Comparison of ENCODE assay signal across 8 cellular contexts in genomic region chr1:28260803-28261174, GRCh38. TPM values are rescaled to one million over a fixed set of nuclear protein-coding genes. Genes with fewer than 3 reads are reported as not detected.
DNase-seq lines count a peak whose midpoint lies in the region; ATAC-seq, FAIRE-seq and TF ChIP-seq lines count a peak whose summit lies in the region.

No MANE protein-coding gene starts in this region.

- no CpG with 5 or more reads among the region's 7 CpGs for WGBS in neuronal stem cell (ENCODE audit: extremely low coverage in 2 of 2, insufficient read length in 2 of 2, insufficient replicate concordance in 1 of 2), 2 donors

- no peak overlapping the region for H2BK5ac ChIP-seq in neuronal stem cell (ENCODE audit: low read length)

- H3K27me3 ChIP-seq in OCI-LY3 (ENCODE audit: low read depth, low read length) (no peaks in the 10 kb centered on the region), endothelial cell of umbilical vein (ENCODE audit: control insufficient read depth in 2 of 2, insufficient read depth in 2 of 2, low read length in 2 of 2) (peaks cover 0 to 3% of the 10 kb centered on the region in 2 experiments), neuronal stem cell (ENCODE audit: control insufficient read depth in 3 of 3, insufficient read depth in 3 of 3, low read depth in 1 of 3, low read length in 3 of 3) (peaks cover 0 to 5% (median 0%) of the 10 kb centered on the region in 3 experiments)

- POLR2A ChIA-PET in endothelial cell of umbilical vein (lab: Charles Lee), result interaction anchor here (2.1 kb wide), 1 partner anchor 12 kb away, joined by 13 read pairs; no protein-coding TSS in a partner anchor

- H3K9me3 ChIP-seq in OCI-LY3 (ENCODE audit: insufficient read depth, low read length) (no peaks in the 10 kb centered on the region), endothelial cell of umbilical vein (replicated peaks; ENCODE audit: control insufficient read depth, insufficient read depth, low read length) (no peaks in the 10 kb centered on the region), neuronal stem cell (replicated peaks in 1 of 2; ENCODE audit: control insufficient read depth in 2 of 2, insufficient read depth in 1 of 2, low read depth in 1 of 2, low read length in 2 of 2) (no peaks in the 10 kb centered on the region)

- H3K18ac ChIP-seq in neuronal stem cell (ENCODE audit: low read length), result no peak overlapping the region

- H3K9ac ChIP-seq in OCI-LY3 (ENCODE audit: low read length) (no peak overlapping the region), endothelial cell of umbilical vein (replicated peaks; ENCODE audit: extremely low read depth, insufficient read depth, low read length) (no peak overlapping the region), neuronal stem cell (ENCODE audit: low read depth, low read length, poor library complexity) (no peak overlapping the region)

- FAIRE-seq in endothelial cell of umbilical vein (lab: Jason Lieb, UNC), result no peak
- FAIRE-seq in GM12891 (lab: Jason Lieb, UNC), result no peak

- H3K23ac ChIP-seq in neuronal stem cell (ENCODE audit: low read depth, low read length, poor library complexity), result no peak overlapping the region

- dilution Hi-C loops in endothelial cell of umbilical vein (cut with MboI; ENCODE audit: extremely low pct_ligation_motif_present, low sequenced_read_pairs), result loop anchor here (25.0 kb wide), 1 partner anchor 352 kb away; no protein-coding TSS in a partner anchor

- H2BK15ac ChIP-seq in neuronal stem cell (ENCODE audit: low read length), result no peak overlapping the region

- TF ChIP-seq CTCF in C4-2B (conservative IDR thresholded peaks at IDR 0.05) (no peak), OCI-LY3 (IDR thresholded peaks at IDR 0.05; ENCODE audit: low read depth, low read length) (no peak), endothelial cell of umbilical vein (IDR thresholded peaks at IDR 0.05; ENCODE audit: extremely low read depth in 1 of 2, insufficient read depth in 1 of 2, low read depth in 1 of 2, low read length in 2 of 2) (no peak)

- H3K4me1 ChIP-seq in OCI-LY3 (ENCODE audit: low read length) (peaks cover 16% of the 10 kb centered on the region), endothelial cell of umbilical vein (ENCODE audit: control insufficient read depth, extremely low read depth, insufficient read depth, low read length) (peaks cover 12% of the 10 kb centered on the region), neuronal stem cell (ENCODE audit: control insufficient read depth in 2 of 2, insufficient read depth in 1 of 2, low read depth in 1 of 2, low read length in 2 of 2) (peaks cover 9 to 10% of the 10 kb centered on the region in 2 donors)

- TF ChIP-seq POLR2A in endothelial cell of umbilical vein (IDR thresholded peaks at IDR 0.05; ENCODE audit: low read depth, low read length) (no peak), GM12891 (IDR thresholded peaks at IDR 0.05; ENCODE audit: low read depth, low read length) (no peak)

- no peak for ATAC-seq in HG02870 (IDR thresholded peaks at IDR 0.05; ENCODE audit: unreplicated experiment)
- ATAC-seq in HG02623 (IDR thresholded peaks at IDR 0.05; ENCODE audit: unreplicated experiment), result no peak
- no peak for ATAC-seq in HG03039 (IDR thresholded peaks at IDR 0.05; ENCODE audit: unreplicated experiment)

- H3K79me2 ChIP-seq in OCI-LY3 (ENCODE audit: low read length), result peaks cover 19% of the 10 kb centered on the region
- H3K79me2 ChIP-seq in endothelial cell of umbilical vein (ENCODE audit: control insufficient read depth, insufficient read depth, low read length), result peaks cover 51% of the 10 kb centered on the region

- no peaks in the 10 kb centered on the region for H3K79me1 ChIP-seq in neuronal stem cell (ENCODE audit: low read depth, low read length)

- DNase-seq in endothelial cell of umbilical vein (ENCODE audit: low read depth, low spot score), result no peak
- DNase-seq in neuronal stem cell (ENCODE audit: low spot score), result no peak
- no peak for DNase-seq in GM12891 (ENCODE audit: insufficient read length, low spot score)

- no peak overlapping the region for H2BK120ac ChIP-seq in neuronal stem cell (ENCODE audit: low read depth, low read length)

- H3K36me3 ChIP-seq in OCI-LY3 (replicated peaks; ENCODE audit: low read depth, low read length) (no peaks in the 10 kb centered on the region), endothelial cell of umbilical vein (ENCODE audit: control insufficient read depth in 2 of 2, extremely low read depth in 1 of 2, insufficient read depth in 2 of 2, low read length in 2 of 2) (no peaks in the 10 kb centered on the region), neuronal stem cell (replicated peaks in 1 of 2; ENCODE audit: control insufficient read depth in 2 of 2, insufficient read depth in 2 of 2, low read length in 2 of 2) (no peaks in the 10 kb centered on the region)

- no peak overlapping the region for H3K4ac ChIP-seq in neuronal stem cell (ENCODE audit: low read length)

- intact Hi-C loops in endothelial cell of umbilical vein (cut with micrococcal nuclease), result no loop called here

- H2AK5ac ChIP-seq in neuronal stem cell (ENCODE audit: low read depth, low read length), result no peak overlapping the region

- H4K20me1 ChIP-seq in OCI-LY3 (ENCODE audit: insufficient read depth, low read length), result no peaks in the 10 kb centered on the region
- peaks cover 7% of the 10 kb centered on the region for H4K20me1 ChIP-seq in endothelial cell of umbilical vein (replicated peaks; ENCODE audit: control insufficient read depth, extremely low read depth, insufficient read depth, low read length)

- H3K4me2 ChIP-seq in OCI-LY3 (ENCODE audit: low read length) (peak overlapping the region; percentile 87), endothelial cell of umbilical vein (ENCODE audit: insufficient read depth, low read length) (peak overlapping the region; percentile 68), neuronal stem cell (ENCODE audit: insufficient read depth, low read length, poor library complexity, severe bottlenecking) (peak overlapping the region; percentile 51)

- no peaks in the 10 kb centered on the region for H3K9me1 ChIP-seq in endothelial cell of umbilical vein (replicated peaks; ENCODE audit: control insufficient read depth, extremely low read depth, insufficient read depth, low read length)

- H3K14ac ChIP-seq in neuronal stem cell (ENCODE audit: low read length), result no peak overlapping the region

- CTCF ChIA-PET in endothelial cell of umbilical vein (lab: Charles Lee), result interaction anchor here (0.6 to 6.1 kb wide), 5 partner anchors 12 to 110 kb away, joined by 3 to 73 read pairs (median 3); partner anchors contain the start of genes ATP5IF1 and MED18

- peak overlapping the region; percentile 89 for H3K27ac ChIP-seq in C4-2B
- H3K27ac ChIP-seq in OCI-LY3 (ENCODE audit: low read length), result no peak overlapping the region
- no peak overlapping the region for H3K27ac ChIP-seq in endothelial cell of umbilical vein (ENCODE audit: insufficient read depth, low read depth, low read length)
- H3K27ac ChIP-seq in neuronal stem cell (replicated peaks; ENCODE audit: low read length), result no peak overlapping the region

- H2BK12ac ChIP-seq in neuronal stem cell (ENCODE audit: low read length), result no peak overlapping the region

- no peak overlapping the region for H2AFZ ChIP-seq in OCI-LY3 (ENCODE audit: low read depth, low read length)
- H2AFZ ChIP-seq in endothelial cell of umbilical vein (ENCODE audit: low read depth, low read length), result no peak overlapping the region
- no peak overlapping the region for H2AFZ ChIP-seq in neuronal stem cell (ENCODE audit: low read length)

- H3K4me3 ChIP-seq in OCI-LY3 (ENCODE audit: low read length) (peak overlapping the region; percentile 96), endothelial cell of umbilical vein (replicated peaks in 1 of 3; ENCODE audit: insufficient read depth in 1 of 3, low read depth in 1 of 3, low read length in 3 of 3) (peak overlapping the region; percentile 77 to 98 (median 80)), neuronal stem cell (ENCODE audit: low read length in 2 of 2) (peak overlapping the region; percentile 87 to 99)

- no peak overlapping the region for H4K8ac ChIP-seq in neuronal stem cell (ENCODE audit: low read depth, low read length)

- no peak overlapping the region for H4K91ac ChIP-seq in neuronal stem cell (ENCODE audit: low read depth, low read length, poor library complexity)

- no TSS peak for BruUV-seq in endothelial cell of umbilical vein (replicated peaks; lab: Mats Ljungman, UMichigan)

RNA-seq across cellular contexts. Expression of gene SESN2, which starts 1.5 kb away (rescaled TPM):
- total RNA-seq in endothelial cell of umbilical vein, result 13.1 and 13.2 TPM in 2 replicates
- polyA plus RNA-seq in endothelial cell of umbilical vein, result 11.6 and 14.4 TPM in 2 replicates
- 9.2 and 10.6 TPM in 2 replicates for polyA plus RNA-seq in endothelial cell of umbilical vein (2011; cell fraction: cytosol; rRNA removed)
- polyA plus RNA-seq in endothelial cell of umbilical vein (2011; cell fraction: nucleus; rRNA removed), result 9.0 and 10.6 TPM in 2 replicates
- polyA plus RNA-seq in endothelial cell of umbilical vein (2012), result 10.3 and 11.3 TPM in 2 replicates
- polyA minus RNA-seq in endothelial cell of umbilical vein, result 10.5 and 12.4 TPM in 2 replicates
- polyA minus RNA-seq in endothelial cell of umbilical vein (2011; cell fraction: cytosol; rRNA and poly(A)+ RNA removed), result 22.2 TPM
- 3.8 and 4.9 TPM in 2 replicates for polyA minus RNA-seq in endothelial cell of umbilical vein (2011; cell fraction: nucleus; rRNA and poly(A)+ RNA removed)
- polyA plus RNA-seq in neuronal stem cell (2013, experiment 1 of 2), result 15.8 TPM
- 15.7 TPM for polyA plus RNA-seq in neuronal stem cell (2013, experiment 2 of 2)
- polyA plus RNA-seq in GM12891 (2012; ENCODE audit: low read depth, missing spikeins), result 17.4 TPM

RNA-seq across cellular contexts. Expression of gene ATP5IF1, which starts 24.9 kb away (rescaled TPM):
- total RNA-seq in endothelial cell of umbilical vein, result 133 and 144 TPM in 2 replicates
- polyA plus RNA-seq in endothelial cell of umbilical vein, result 161 and 243 TPM in 2 replicates
- 260 and 299 TPM in 2 replicates for polyA plus RNA-seq in endothelial cell of umbilical vein (2011; cell fraction: cytosol; rRNA removed)
- polyA plus RNA-seq in endothelial cell of umbilical vein (2011; cell fraction: nucleus; rRNA removed), result 85.8 and 95.8 TPM in 2 replicates
- polyA plus RNA-seq in endothelial cell of umbilical vein (2012), result 201 and 213 TPM in 2 replicates
- 41.7 and 66.9 TPM in 2 replicates for polyA minus RNA-seq in endothelial cell of umbilical vein
- polyA minus RNA-seq in endothelial cell of umbilical vein (2011; cell fraction: cytosol; rRNA and poly(A)+ RNA removed), result 187 TPM
- 9.5 and 16.1 TPM in 2 replicates for polyA minus RNA-seq in endothelial cell of umbilical vein (2011; cell fraction: nucleus; rRNA and poly(A)+ RNA removed)
- polyA plus RNA-seq in neuronal stem cell (2013, experiment 1 of 2), result 448 TPM
- polyA plus RNA-seq in neuronal stem cell (2013, experiment 2 of 2), result 456 TPM
- 727 TPM for polyA plus RNA-seq in GM12891 (2012; ENCODE audit: low read depth, missing spikeins)

RNA-seq across cellular contexts. Expression of gene DNAJC8, which starts 28.0 kb away (rescaled TPM):
- 101 and 106 TPM in 2 replicates for total RNA-seq in endothelial cell of umbilical vein
- 71.0 and 73.3 TPM in 2 replicates for polyA plus RNA-seq in endothelial cell of umbilical vein
- polyA plus RNA-seq in endothelial cell of umbilical vein (2011; cell fraction: cytosol; rRNA removed), result 80.2 and 85.5 TPM in 2 replicates
- 50.4 and 78.2 TPM in 2 replicates for polyA plus RNA-seq in endothelial cell of umbilical vein (2011; cell fraction: nucleus; rRNA removed)
- 90.4 and 112 TPM in 2 replicates for polyA plus RNA-seq in endothelial cell of umbilical vein (2012)
- 29.0 and 30.5 TPM in 2 replicates for polyA minus RNA-seq in endothelial cell of umbilical vein
- 21.0 TPM for polyA minus RNA-seq in endothelial cell of umbilical vein (2011; cell fraction: cytosol; rRNA and poly(A)+ RNA removed)
- polyA minus RNA-seq in endothelial cell of umbilical vein (2011; cell fraction: nucleus; rRNA and poly(A)+ RNA removed), result 11.0 and 17.1 TPM in 2 replicates
- 158 TPM for polyA plus RNA-seq in neuronal stem cell (2013, experiment 1 of 2)
- 155 TPM for polyA plus RNA-seq in neuronal stem cell (2013, experiment 2 of 2)
- polyA plus RNA-seq in GM12891 (2012; ENCODE audit: low read depth, missing spikeins), result 97.9 TPM
